Comparison of ENCODE assay signal across 13 cellular contexts in genomic region chr9:99416007-99416406, GRCh38.
A peak's percentile ranks its signal among the peaks of the same experiment; 100 is the strongest.
DNase-seq lines count a peak whose midpoint lies in the region; ATAC-seq and FAIRE-seq lines count a peak whose summit lies in the region.
"Had no signal": no experiment of that assay in that cellular context is flagged by ENCODE, and none has a peak within 500 bp of the region (broad histone marks: within the 10 kb centered on the region; RNA-seq: fewer than 3 reads in every experiment).

No MANE protein-coding gene starts in this region.

- H3K4me3 ChIP-seq in MG63, result no peak overlapping the region
- H3K4me3 ChIP-seq: BLaER1, right atrium auricular region, SK-N-MC had no signal

- no peak for FAIRE-seq in RCC 7860 (lab: Jason Lieb, UNC)

- ATAC-seq in GM21447 (IDR thresholded peaks at IDR 0.05; ENCODE audit: unreplicated experiment) (peak; percentile 76), HG03025 (IDR thresholded peaks at IDR 0.05; ENCODE audit: low FRiP score, unreplicated experiment) (no peak)

- H3K27me3 ChIP-seq in MG63, result no peaks in the 10 kb centered on the region
- H3K27me3 ChIP-seq: BLaER1, right atrium auricular region had no signal

- no peaks in the 10 kb centered on the region for H3K9me3 ChIP-seq in MG63
- H3K9me3 ChIP-seq: BLaER1, right atrium auricular region had no signal

- H3K36me3 ChIP-seq in MG63, result no peaks in the 10 kb centered on the region
- H3K36me3 ChIP-seq: BLaER1, right atrium auricular region had no signal

- DNase-seq in AML-193 (lab: John Stamatoyannopoulos, UW), result peak; percentile 20 to 24
- DNase-seq in MG63, result peak; percentile 13
- peak; percentile 51 for DNase-seq in dermis blood vessel endothelial cell
- DNase-seq in RCC 7860 (ENCODE audit: low spot score), result no peak
- no peak for DNase-seq in SKM-1 treated with dmso at 0.1 percent for 144 hours (lab: John Stamatoyannopoulos, UW; ENCODE audit: unreplicated experiment)
- no peak for DNase-seq in NCI-H748 treated with DMSO at 0.1 percent for 48 hours (lab: John Stamatoyannopoulos, UW)
- DNase-seq: mesendoderm, NCI-H187 had no signal

Comparison
In these comparisons a context has a peak if more than half of its experiments do, and no peak if none do; other contexts are left out.
1. DNase-seq: peak in AML-193 (2 of 2), MG63 (single experiment) and dermis blood vessel endothelial cell (single experiment); none in RCC 7860 (single experiment), SKM-1 treated with dmso at 0.1 percent for 144 hours (single experiment) and NCI-H748 treated with DMSO at 0.1 percent for 48 hours (single experiment).